ENCODE assay signal across 15 cellular contexts in genomic region chr18:34928754-34929335, GRCh38.
DNase-seq lines count a peak whose midpoint lies in the region; ATAC-seq and TF ChIP-seq lines count a peak whose summit lies in the region.
"Had no signal": no experiment of that assay in that cellular context is flagged by ENCODE, and none has a peak within 500 bp of the region (broad histone marks: within the 10 kb centered on the region; RNA-seq: fewer than 3 reads in every experiment).

No MANE protein-coding gene starts in this region.

- H3K9me3 Mint-ChIP-seq in osteocyte (ENCODE audit: unreplicated experiment) = no peaks in the 10 kb centered on the region
- no peaks in the 10 kb centered on the region for H3K9me3 Mint-ChIP-seq in activated naive CD8-positive, alpha-beta T cell treated with anti-CD3 and anti-CD28 coated beads for 36 hours

- H3F3A ChIP-seq in PC-9 (ENCODE audit: insufficient read depth, low read depth) = no peaks in the 10 kb centered on the region

- POLR2A ChIA-PET in PC-9 (lab: Charles Lee; ENCODE audit: unreplicated experiment) = interaction anchor here (0.7 kb wide), 1 partner anchor 268 kb away, joined by 4 read pairs; no protein-coding TSS in a partner anchor

- H3K79me2 ChIP-seq in ACC112 (ENCODE audit: control insufficient read depth, insufficient read depth, low read length, unreplicated experiment) (no peaks in the 10 kb centered on the region), PC-9 (ENCODE audit: low read depth) (no peaks in the 10 kb centered on the region), fibroblast of lung (ENCODE audit: control insufficient read depth, insufficient read depth, low read length) (no peaks in the 10 kb centered on the region)

- no peaks in the 10 kb centered on the region for H4K20me1 ChIP-seq in PC-9 (ENCODE audit: insufficient read depth)
- H4K20me1 ChIP-seq in fibroblast of lung (ENCODE audit: control insufficient read depth, extremely low read depth, insufficient read depth, low read length) = no peaks in the 10 kb centered on the region

- peak overlapping the region; percentile 59 for H3K27ac Mint-ChIP-seq in osteocyte (ENCODE audit: unreplicated experiment)
- H3K27ac Mint-ChIP-seq in activated naive CD8-positive, alpha-beta T cell treated with anti-CD3 and anti-CD28 coated beads for 36 hours = no peak overlapping the region

- TF ChIP-seq CTCF in PC-9 (conservative IDR thresholded peaks at IDR 0.05) (no peak), fibroblast of lung (conservative IDR thresholded peaks at IDR 0.05 in 1 of 2, IDR thresholded peaks at IDR 0.05 in 1 of 2; ENCODE audit: low read depth in 1 of 2, low read length in 2 of 2) (no peak), osteocyte (IDR thresholded peaks at IDR 0.05) (no peak)

- H3K27ac ChIP-seq in ACC112 (ENCODE audit: low read depth, low read length) (peak overlapping the region; percentile 40), PC-9 (peak overlapping the region; percentile 75), fibroblast of lung (ENCODE audit: insufficient read depth, low read length) (peak overlapping the region; percentile 34)
- H3K27ac ChIP-seq: C4-2B, RWPE1 had no signal

- H3K27me3 ChIP-seq in ACC112 (ENCODE audit: insufficient read depth, low read length) (no peaks in the 10 kb centered on the region), PC-9 (ENCODE audit: insufficient read depth, low read depth) (no peaks in the 10 kb centered on the region), fibroblast of lung (ENCODE audit: control insufficient read depth, insufficient read depth, low read length) (no peaks in the 10 kb centered on the region)

- peaks cover 14% of the 10 kb centered on the region for H3K4me1 Mint-ChIP-seq in osteocyte (ENCODE audit: unreplicated experiment)
- no peaks in the 10 kb centered on the region for H3K4me1 Mint-ChIP-seq in activated naive CD8-positive, alpha-beta T cell treated with anti-CD3 and anti-CD28 coated beads for 36 hours

- no peak overlapping the region for H3K4me3 ChIP-seq in ACC112 (ENCODE audit: low read depth, low read length)
- no peak overlapping the region for H3K4me3 ChIP-seq in PC-9
- no peak overlapping the region for H3K4me3 ChIP-seq in fibroblast of lung (replicated peaks in 1 of 4; ENCODE audit: control extremely low read depth in 1 of 4, insufficient read depth in 1 of 4, low read depth in 3 of 4, low read length in 4 of 4)

- no peaks in the 10 kb centered on the region for H3K9me2 ChIP-seq in PC-9 (ENCODE audit: insufficient read depth)

- no TSS peak for BruUV-seq in PC-9 (replicated peaks; lab: Mats Ljungman, UMichigan)

- intact Hi-C loops in PC-9 (cut with micrococcal nuclease; ENCODE audit: unreplicated experiment) = loop anchor here (10.0 kb wide), 1 partner anchor 46 kb away; no protein-coding TSS in a partner anchor

- no peaks in the 10 kb centered on the region for H3K27me3 Mint-ChIP-seq in osteocyte (ENCODE audit: unreplicated experiment)
- peaks cover 6% of the 10 kb centered on the region for H3K27me3 Mint-ChIP-seq in activated naive CD8-positive, alpha-beta T cell treated with anti-CD3 and anti-CD28 coated beads for 36 hours

- no peak overlapping the region for H3K9ac ChIP-seq in fibroblast of lung (ENCODE audit: insufficient read depth, low read length)

- H3K9me3 ChIP-seq in PC-9 (ENCODE audit: insufficient read depth, low read depth) (no peaks in the 10 kb centered on the region), fibroblast of lung (ENCODE audit: control insufficient read depth, insufficient read depth, low read depth, low read length) (no peaks in the 10 kb centered on the region)

- no peak overlapping the region for H2AFZ ChIP-seq in ACC112 (ENCODE audit: low read length, unreplicated experiment)
- H2AFZ ChIP-seq in PC-9 = no peak overlapping the region
- no peak overlapping the region for H2AFZ ChIP-seq in fibroblast of lung (ENCODE audit: low read length)

- ATAC-seq in HG02642 (IDR thresholded peaks at IDR 0.05; ENCODE audit: poor library complexity, unreplicated experiment) (no peak), GM19467 (IDR thresholded peaks at IDR 0.05; ENCODE audit: unreplicated experiment) (no peak)

- peaks cover 18% of the 10 kb centered on the region for H3K4me1 ChIP-seq in ACC112 (ENCODE audit: control insufficient read depth, insufficient read depth, low read length, unreplicated experiment)
- H3K4me1 ChIP-seq in PC-9 (replicated peaks; ENCODE audit: insufficient read depth) = peaks cover 17% of the 10 kb centered on the region
- peaks cover 6% of the 10 kb centered on the region for H3K4me1 ChIP-seq in fibroblast of lung (ENCODE audit: control insufficient read depth, extremely low read depth, insufficient read depth, low read length)

- CTCF ChIA-PET in PC-9 (lab: Charles Lee) = no interaction called here

- DNase-seq in PC-9 (no peak), fibroblast of lung (ENCODE audit: low read depth in 2 of 2) (no peak), osteocyte (ENCODE audit: extremely low spot score, unreplicated experiment) (no peak), NCI-H1930 (lab: John Stamatoyannopoulos, UW) (no peak)
- DNase-seq in activated naive CD8-positive, alpha-beta T cell treated with anti-CD3 and anti-CD28 coated beads for 36 hours = no peak
- DNase-seq: COR-L47; DMS79; NCI-H1048; NCI-H2107; NK-92 treated with Interleukin-12 subunit alpha and Interleukin-12 subunit beta, amount 100 ng/mL, for 24 hours had no signal

- H3K36me3 ChIP-seq in ACC112 (ENCODE audit: insufficient read depth, low read length) (no peaks in the 10 kb centered on the region), PC-9 (ENCODE audit: low read depth) (no peaks in the 10 kb centered on the region), fibroblast of lung (ENCODE audit: control insufficient read depth, insufficient read depth, low read length) (no peaks in the 10 kb centered on the region)

- H3K36me3 Mint-ChIP-seq in osteocyte (ENCODE audit: unreplicated experiment) = no peaks in the 10 kb centered on the region
- H3K36me3 Mint-ChIP-seq in activated naive CD8-positive, alpha-beta T cell treated with anti-CD3 and anti-CD28 coated beads for 36 hours = no peaks in the 10 kb centered on the region

- no peak overlapping the region for H3K4me3 Mint-ChIP-seq in osteocyte (ENCODE audit: unreplicated experiment)
- H3K4me3 Mint-ChIP-seq in activated naive CD8-positive, alpha-beta T cell treated with anti-CD3 and anti-CD28 coated beads for 36 hours = no peak overlapping the region

- peak overlapping the region; percentile 32; the same call in 1 of the 2 replicates for H3K4me2 ChIP-seq in PC-9
- H3K4me2 ChIP-seq in fibroblast of lung (ENCODE audit: extremely low read depth, insufficient read depth, low read length) = peak overlapping the region; percentile 28
